Comparison of ENCODE assay signal across 21 cellular contexts in genomic region chr12:32021346-32021773, GRCh38.
"Had no signal": no experiment of that assay in that cellular context is flagged by ENCODE, and none has a peak within 500 bp of the region (broad histone marks: within the 10 kb centered on the region; RNA-seq: fewer than 3 reads in every experiment).

No MANE protein-coding gene starts in this region.

- H3K27me3 ChIP-seq: gastroesophageal sphincter, upper lobe of right lung had no signal

- H3K9me3 ChIP-seq: gastroesophageal sphincter, upper lobe of right lung had no signal

- H3K4me3 Mint-ChIP-seq: activated CD4-positive, alpha-beta memory T cell treated with anti-CD3 and anti-CD28 coated beads for 36 hours; brain; natural killer cell treated with Interleukin-12 subunit alpha and Interleukin-12 subunit beta and Interleukin-15 and Interleukin-18, amount 100 ng/mL, for 72 hours; stimulated activated naive B cell treated with anti-CD40 and anti-IgM and Interleukin-4, amounts not matched to agents 10 μg/mL and 1 μg/mL and 100 μg/mL, for 72 hours; T-cell; T-helper 2 cell treated with Interferon-gamma antibody and Interleukin-4, amounts not matched to agents 5 μg/mL and 100 μg/mL, for 36 hours had no signal

- H3K9me3 Mint-ChIP-seq: activated CD4-positive, alpha-beta memory T cell treated with anti-CD3 and anti-CD28 coated beads for 36 hours; natural killer cell treated with Interleukin-12 subunit alpha and Interleukin-12 subunit beta and Interleukin-15 and Interleukin-18, amount 100 ng/mL, for 72 hours; T-cell had no signal

- H3K27me3 Mint-ChIP-seq: activated CD4-positive, alpha-beta memory T cell treated with anti-CD3 and anti-CD28 coated beads for 36 hours; brain; stimulated activated naive B cell treated with anti-CD40 and anti-IgM and Interleukin-4, amounts not matched to agents 10 μg/mL and 1 μg/mL and 100 μg/mL, for 72 hours; T-cell had no signal

- DNase-seq: activated CD4-positive, alpha-beta T cell treated with anti-CD3 and anti-CD28 coated beads for 1 hour; activated naive CD4-positive, alpha-beta T cell; aorta; head of caudate nucleus; hypothalamus; left ventricle myocardium superior; small intestine; stimulated activated CD4-positive, alpha-beta T cell treated with anti-CD3 and anti-CD28 coated beads, Interleukin-2, amount 100 ng/mL, for 24 hours; stimulated activated naive B cell treated with anti-CD40 and anti-IgM and Interleukin-4, amounts not matched to agents 10 μg/mL and 1 μg/mL and 100 μg/mL, for 72 hours; T-cell; upper lobe of right lung had no signal

- H3K27ac Mint-ChIP-seq: activated CD4-positive, alpha-beta memory T cell treated with anti-CD3 and anti-CD28 coated beads for 36 hours; activated T-helper 2 cell treated with anti-CD3 and anti-CD28 coated beads, Interferon-gamma antibody, Interleukin-2, Interleukin-4, amounts not matched to agents 10 μg/mL and 5 μg/mL and 100 μg/mL, durations not matched to agents 14 hours and 24 hours and 36 hours; brain; stimulated activated naive B cell treated with anti-CD40 and anti-IgM and Interleukin-4, amounts not matched to agents 10 μg/mL and 1 μg/mL and 100 μg/mL, for 72 hours; T-cell; T-helper 2 cell treated with Interferon-gamma antibody and Interleukin-4, amounts not matched to agents 5 μg/mL and 100 μg/mL, for 36 hours had no signal

- H3K36me3 ChIP-seq: gastroesophageal sphincter, upper lobe of right lung had no signal

- H3K4me1 Mint-ChIP-seq: brain had no signal

- H3K9ac ChIP-seq: parathyroid adenoma had no signal

- H3K4me1 ChIP-seq: gastroesophageal sphincter, parathyroid adenoma had no signal

- H3K36me3 Mint-ChIP-seq: brain; natural killer cell treated with Interleukin-12 subunit alpha and Interleukin-12 subunit beta and Interleukin-15 and Interleukin-18, amount 100 ng/mL, for 72 hours had no signal

- H3K4me3 ChIP-seq: gastroesophageal sphincter, upper lobe of right lung had no signal

- H3K27ac ChIP-seq: epithelial cell of prostate, gastroesophageal sphincter, parathyroid adenoma, upper lobe of right lung, VCaP had no signal

- ATAC-seq: gastroesophageal sphincter, left ventricle myocardium superior, sciatic nerve, T-cell, upper lobe of right lung had no signal

- H2AFZ ChIP-seq: parathyroid adenoma had no signal
